ENCODE assay signal across 18 cellular contexts in the genomic region with DNA sequence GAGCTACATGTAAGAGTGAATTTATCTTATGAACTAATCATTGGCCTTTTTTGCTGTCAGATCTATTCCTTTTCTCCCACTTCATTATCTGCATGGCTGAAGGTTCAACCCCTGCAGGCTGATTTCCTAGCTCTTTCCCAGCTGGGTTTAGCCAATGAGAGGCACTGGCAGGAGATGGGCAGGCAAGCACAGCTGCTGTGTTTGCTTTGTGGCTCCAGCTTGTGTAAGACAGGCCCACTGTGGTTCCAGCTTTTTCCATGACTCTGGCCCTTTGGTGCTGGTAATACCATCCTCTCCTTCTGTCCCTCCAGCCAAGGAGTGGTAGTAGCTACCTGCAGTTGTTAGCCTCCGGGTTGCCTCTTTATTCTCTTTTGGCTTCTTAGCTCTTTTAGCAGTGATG.
DNase-seq lines count a peak whose midpoint lies in the region; ATAC-seq lines count a peak whose summit lies in the region.
"Had no signal": no experiment of that assay in that cellular context is flagged by ENCODE, and none has a peak within 500 bp of the region (broad histone marks: within the 10 kb centered on the region; RNA-seq: fewer than 3 reads in every experiment).

No MANE protein-coding gene starts in this region.

- H3K4me1 Mint-ChIP-seq in activated CD8-positive, alpha-beta memory T cell treated with anti-CD3 and anti-CD28 coated beads, Interleukin-2, amount 10 ng/mL, durations not matched to agents 7 days and 5 days, result no peaks in the 10 kb centered on the region

- H3K36me3 Mint-ChIP-seq in activated CD8-positive, alpha-beta memory T cell treated with anti-CD3 and anti-CD28 coated beads, Interleukin-2, amount 10 ng/mL, durations not matched to agents 7 days and 5 days, result no peaks in the 10 kb centered on the region

- peaks cover 5% of the 10 kb centered on the region for H3K4me1 ChIP-seq in right cardiac atrium (ENCODE audit: control insufficient read depth, insufficient read depth, low read length)

- no peaks in the 10 kb centered on the region for H3K27me3 ChIP-seq in right cardiac atrium (ENCODE audit: control insufficient read depth, insufficient read depth)

- WGBS in right cardiac atrium, result 90% methylated on average over 1 of the region's 1 CpG

- CTCF ChIA-PET in activated CD8-positive, alpha-beta memory T cell treated with anti-CD3 and anti-CD28 coated beads, Interleukin-2, amount 10 ng/mL, durations not matched to agents 7 days and 5 days (lab: Charles Lee), result no interaction called here

- no peak overlapping the region for H3K27ac Mint-ChIP-seq in activated CD8-positive, alpha-beta memory T cell treated with anti-CD3 and anti-CD28 coated beads, Interleukin-2, amount 10 ng/mL, durations not matched to agents 7 days and 5 days

- DNase-seq in left ventricle myocardium superior (no peak), right cardiac atrium (no peak), myocyte (ENCODE audit: low read depth) (peak; percentile 52), putamen (ENCODE audit: low spot score) (peak; percentile 27)
- DNase-seq in activated CD8-positive, alpha-beta memory T cell treated with anti-CD3 and anti-CD28 coated beads, Interleukin-2, amount 10 ng/mL, durations not matched to agents 7 days and 5 days, result no peak
- no peak for DNase-seq in effector CD4-positive, alpha-beta T cell
- DNase-seq: CD4-positive, CD25-positive, alpha-beta regulatory T cell; DMS79; NCI-H1092 treated with DMSO at 0.1 percent for 48 hours; NCI-H1436 treated with DMSO at 0.1 percent for 48 hours; NCI-H1930; NCI-H2227 treated with DMSO at 0.1 percent for 48 hours; NCI-H510A; NCI-H748 treated with DMSO at 0.1 percent for 48 hours; PC-9; RPMI8226 had no signal

- H3K9me3 Mint-ChIP-seq in activated CD8-positive, alpha-beta memory T cell treated with anti-CD3 and anti-CD28 coated beads, Interleukin-2, amount 10 ng/mL, durations not matched to agents 7 days and 5 days (ENCODE audit: low read depth), result no peaks in the 10 kb centered on the region
- H3K9me3 Mint-ChIP-seq: CD4-positive, CD25-positive, alpha-beta regulatory T cell had no signal

- intact Hi-C loops in left ventricle myocardium superior (cut with micrococcal nuclease) (no loop called here), right cardiac atrium (cut with DNase I) (loop anchor here in 1 of 4 donors (10.0 kb wide), 1 partner anchor 248 kb away; a partner anchor contains a TSS)

- peak; percentile 29 for ATAC-seq in left ventricle myocardium superior
- ATAC-seq in right cardiac atrium, result no peak
- ATAC-seq in activated CD8-positive, alpha-beta memory T cell treated with anti-CD3 and anti-CD28 coated beads, Interleukin-2, amount 10 ng/mL, durations not matched to agents 7 days and 5 days, result no peak
- ATAC-seq in GM19023 (IDR thresholded peaks at IDR 0.05; ENCODE audit: unreplicated experiment), result no peak

- no peaks in the 10 kb centered on the region for H3K9me3 ChIP-seq in right cardiac atrium (ENCODE audit: control insufficient read depth, low read length)

- H3K4me3 ChIP-seq in right cardiac atrium (ENCODE audit: low read length), result no peak overlapping the region
- H3K4me3 ChIP-seq: PC-9 had no signal

- no peak overlapping the region for H3K27ac ChIP-seq in right cardiac atrium (ENCODE audit: low read length)
- H3K27ac ChIP-seq: KMS-11, PC-9 had no signal

- no peak overlapping the region for H3K4me3 Mint-ChIP-seq in activated CD8-positive, alpha-beta memory T cell treated with anti-CD3 and anti-CD28 coated beads, Interleukin-2, amount 10 ng/mL, durations not matched to agents 7 days and 5 days

- H3K27me3 Mint-ChIP-seq in activated CD8-positive, alpha-beta memory T cell treated with anti-CD3 and anti-CD28 coated beads, Interleukin-2, amount 10 ng/mL, durations not matched to agents 7 days and 5 days, result no peaks in the 10 kb centered on the region
- H3K27me3 Mint-ChIP-seq: CD4-positive, CD25-positive, alpha-beta regulatory T cell had no signal

Comparison
In these comparisons a context has a peak if more than half of its experiments do, and no peak if none do; other contexts are left out.
1. DNase-seq: peak in myocyte (single experiment) and putamen (single experiment); none in left ventricle myocardium superior (single experiment), right cardiac atrium (0 of 3), activated CD8-positive, alpha-beta memory T cell treated with anti-CD3 and anti-CD28 coated beads, Interleukin-2, amount 10 ng/mL, durations not matched to agents 7 days and 5 days (single experiment) and effector CD4-positive, alpha-beta T cell (single experiment).